In the genomic region with DNA sequence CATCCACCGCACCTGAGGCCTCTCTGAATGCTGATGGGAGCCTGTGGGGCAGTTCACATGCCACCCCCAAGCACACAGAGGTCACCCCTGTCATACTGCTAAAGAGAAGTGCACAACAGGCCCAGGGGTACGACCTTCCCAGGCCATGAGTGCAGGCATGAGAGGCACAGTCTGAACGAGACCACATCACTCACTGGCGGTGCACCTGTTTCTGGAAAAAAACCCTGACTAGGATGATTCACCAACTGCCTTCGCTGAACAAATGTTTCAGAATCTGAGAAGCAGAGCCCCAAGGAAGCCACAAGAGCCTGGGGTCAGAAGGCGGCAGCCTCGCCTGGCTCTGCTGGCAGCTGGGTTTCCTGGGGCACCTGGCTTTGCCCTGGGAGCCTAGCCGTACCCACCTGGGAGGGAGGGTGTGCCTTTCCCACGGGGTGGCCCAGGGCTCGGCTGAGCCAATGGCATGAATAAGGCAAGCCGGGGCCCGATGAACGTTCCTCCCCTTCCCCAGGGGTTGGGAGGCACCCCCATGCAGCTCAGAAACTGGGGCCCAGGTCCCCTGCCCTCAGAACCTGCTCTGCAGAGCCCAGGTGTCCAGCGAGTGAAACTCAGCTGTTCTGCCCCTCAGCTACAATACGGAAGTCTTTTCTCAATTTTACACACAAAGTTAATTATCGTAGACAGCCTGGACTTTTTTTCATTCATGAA, we compare ENCODE assay signal across 8 cellular contexts.
A peak's percentile ranks its signal among the peaks of the same experiment; 100 is the strongest.
DNase-seq lines count a peak whose midpoint lies in the region; ATAC-seq, FAIRE-seq and TF ChIP-seq lines count a peak whose summit lies in the region.

No MANE protein-coding gene starts in this region.

- ATAC-seq in HG03342 (IDR thresholded peaks at IDR 0.05; ENCODE audit: unreplicated experiment) (peak; percentile 63), foreskin keratinocyte (peak; percentile 87)

- FAIRE-seq in GM12892 (lab: Jason Lieb, UNC), result no peak

- H3K27ac ChIP-seq in foreskin keratinocyte, result no peak overlapping the region

- no peaks in the 10 kb centered on the region for H3K4me1 ChIP-seq in foreskin keratinocyte

- no peak for TF ChIP-seq CTCF in GM10266 (IDR thresholded peaks at IDR 0.05; ENCODE audit: control insufficient read depth, insufficient read depth, low read depth, missing control alignments)
- no peak for TF ChIP-seq CTCF in foreskin keratinocyte (conservative IDR thresholded peaks at IDR 0.05)

- TF ChIP-seq POLR2A in GM12892 (IDR thresholded peaks at IDR 0.05; ENCODE audit: low read depth, low read length), result no peak

- DNase-seq in GM10266 (ENCODE audit: extremely low spot score) (peak; percentile 64), foreskin keratinocyte (peak; percentile 40 to 70), GOT3 (lab: John Stamatoyannopoulos, UW) (no peak), NCI-H82 (lab: John Stamatoyannopoulos, UW) (no peak), GM12892 (ENCODE audit: insufficient read length) (no peak)
- peak; percentile 37 to 56 for DNase-seq in activated CD8-positive, alpha-beta memory T cell treated with anti-CD3 and anti-CD28 coated beads for 4 hours (ENCODE audit: low read depth in 2 of 2)
- DNase-seq in stimulated activated CD4-positive, alpha-beta T cell treated with anti-CD3 and anti-CD28 coated beads, Interleukin-4, amount 100 ng/mL, for 48 hours (ENCODE audit: low read depth in 2 of 2), result peak; percentile 47 to 62

- no peaks in the 10 kb centered on the region for H3K27me3 ChIP-seq in foreskin keratinocyte

Comparison
In these comparisons a context has a peak if more than half of its experiments do, and no peak if none do; other contexts are left out.
1. DNase-seq: peak in GM10266 (single experiment), activated CD8-positive, alpha-beta memory T cell treated with anti-CD3 and anti-CD28 coated beads for 4 hours (2 of 2), foreskin keratinocyte (2 of 2) and stimulated activated CD4-positive, alpha-beta T cell treated with anti-CD3 and anti-CD28 coated beads, Interleukin-4, amount 100 ng/mL, for 48 hours (2 of 2); none in GOT3 (single experiment), NCI-H82 (single experiment) and GM12892 (single experiment).